ENCODE assay signal across 9 cellular contexts in genomic region chr4:184814686-184815045, GRCh38. TPM values are rescaled to one million over a fixed set of nuclear protein-coding genes. Genes with fewer than 3 reads are reported as not detected.
DNase-seq lines count a peak whose midpoint lies in the region; ATAC-seq and TF ChIP-seq lines count a peak whose summit lies in the region.
"Had no signal": no experiment of that assay in that cellular context is flagged by ENCODE, and none has a peak within 500 bp of the region (broad histone marks: within the 10 kb centered on the region; RNA-seq: fewer than 3 reads in every experiment).

No MANE protein-coding gene starts in this region.

- H3K9me3 Mint-ChIP-seq in activated naive CD8-positive, alpha-beta T cell treated with anti-CD3 and anti-CD28 coated beads, Interleukin-2, amount 10 ng/mL, durations not matched to agents 7 days and 5 days, result no peaks in the 10 kb centered on the region
- H3K9me3 Mint-ChIP-seq in activated naive CD8-positive, alpha-beta T cell treated with anti-CD3 and anti-CD28 coated beads for 36 hours, result no peaks in the 10 kb centered on the region
- H3K9me3 Mint-ChIP-seq in type B pancreatic cell, result no peaks in the 10 kb centered on the region

- peaks cover 40% of the 10 kb centered on the region for H3K4me1 Mint-ChIP-seq in activated naive CD8-positive, alpha-beta T cell treated with anti-CD3 and anti-CD28 coated beads, Interleukin-2, amount 10 ng/mL, durations not matched to agents 7 days and 5 days
- H3K4me1 Mint-ChIP-seq in activated naive CD8-positive, alpha-beta T cell treated with anti-CD3 and anti-CD28 coated beads for 36 hours, result peaks cover 46% of the 10 kb centered on the region
- peaks cover 36% of the 10 kb centered on the region for H3K4me1 Mint-ChIP-seq in type B pancreatic cell (ENCODE audit: unreplicated experiment)

- no peaks in the 10 kb centered on the region for H3K27me3 Mint-ChIP-seq in activated naive CD8-positive, alpha-beta T cell treated with anti-CD3 and anti-CD28 coated beads, Interleukin-2, amount 10 ng/mL, durations not matched to agents 7 days and 5 days
- no peaks in the 10 kb centered on the region for H3K27me3 Mint-ChIP-seq in activated naive CD8-positive, alpha-beta T cell treated with anti-CD3 and anti-CD28 coated beads for 36 hours
- H3K27me3 Mint-ChIP-seq in type B pancreatic cell, result peaks cover 11% of the 10 kb centered on the region

- TF ChIP-seq CTCF in breast epithelium (IDR thresholded peaks at IDR 0.05) (no peak), mucosa of descending colon (IDR thresholded peaks at IDR 0.05) (no peak), type B pancreatic cell (conservative IDR thresholded peaks at IDR 0.05) (no peak), WERI-Rb-1 (IDR thresholded peaks at IDR 0.05; ENCODE audit: low read depth, low read length) (no peak)

- H3K27ac Mint-ChIP-seq in activated naive CD8-positive, alpha-beta T cell treated with anti-CD3 and anti-CD28 coated beads, Interleukin-2, amount 10 ng/mL, durations not matched to agents 7 days and 5 days, result peak overlapping the region; percentile 31
- H3K27ac Mint-ChIP-seq in activated naive CD8-positive, alpha-beta T cell treated with anti-CD3 and anti-CD28 coated beads for 36 hours, result no peak overlapping the region
- peak overlapping the region; percentile 88 for H3K27ac Mint-ChIP-seq in type B pancreatic cell

- peaks cover 7 to 15% of the 10 kb centered on the region in 2 donors for H3K4me1 ChIP-seq in breast epithelium
- H3K4me1 ChIP-seq in mucosa of descending colon (ENCODE audit: low read depth), result peaks cover 17% of the 10 kb centered on the region

- H3K27ac ChIP-seq in breast epithelium, result peak overlapping the region; percentile 81 to 90
- no peak overlapping the region for H3K27ac ChIP-seq in WERI-Rb-1

- ATAC-seq in activated naive CD8-positive, alpha-beta T cell treated with anti-CD3 and anti-CD28 coated beads, Interleukin-2, amount 10 ng/mL, durations not matched to agents 7 days and 5 days (ENCODE audit: low read depth), result no peak
- peak; percentile 6 for ATAC-seq in mucosa of descending colon

- peaks cover 2% of the 10 kb centered on the region for H3K36me3 Mint-ChIP-seq in activated naive CD8-positive, alpha-beta T cell treated with anti-CD3 and anti-CD28 coated beads, Interleukin-2, amount 10 ng/mL, durations not matched to agents 7 days and 5 days
- peaks cover 2% of the 10 kb centered on the region for H3K36me3 Mint-ChIP-seq in activated naive CD8-positive, alpha-beta T cell treated with anti-CD3 and anti-CD28 coated beads for 36 hours
- no peaks in the 10 kb centered on the region for H3K36me3 Mint-ChIP-seq in type B pancreatic cell

- H3K9me3 ChIP-seq in breast epithelium, result no peaks in the 10 kb centered on the region
- H3K9me3 ChIP-seq in mucosa of descending colon, result no peaks in the 10 kb centered on the region
- H3K9me3 ChIP-seq in WERI-Rb-1 (ENCODE audit: severe bottlenecking), result no peaks in the 10 kb centered on the region

- no peak for TF ChIP-seq POLR2A in breast epithelium (IDR thresholded peaks at IDR 0.05)

- POLR2A ChIA-PET in activated naive CD8-positive, alpha-beta T cell treated with anti-CD3 and anti-CD28 coated beads, Interleukin-2, amount 10 ng/mL, durations not matched to agents 7 days and 5 days (lab: Charles Lee), result no interaction called here

- no peak overlapping the region for H3K4me3 Mint-ChIP-seq in activated naive CD8-positive, alpha-beta T cell treated with anti-CD3 and anti-CD28 coated beads, Interleukin-2, amount 10 ng/mL, durations not matched to agents 7 days and 5 days
- H3K4me3 Mint-ChIP-seq in activated naive CD8-positive, alpha-beta T cell treated with anti-CD3 and anti-CD28 coated beads for 36 hours, result no peak overlapping the region
- H3K4me3 Mint-ChIP-seq in type B pancreatic cell, result peak overlapping the region; percentile 77

- peak overlapping the region in 2 of 3 donors; percentile 24 to 47 for H3K4me3 ChIP-seq in breast epithelium
- peak overlapping the region; percentile 0 for H3K4me3 ChIP-seq in mucosa of descending colon
- no peak overlapping the region for H3K4me3 ChIP-seq in WERI-Rb-1 (ENCODE audit: low read depth, low read length)

- H3K27me3 ChIP-seq in breast epithelium (no peaks in the 10 kb centered on the region), WERI-Rb-1 (ENCODE audit: insufficient read depth, low read depth, severe bottlenecking) (no peaks in the 10 kb centered on the region)

- no peaks in the 10 kb centered on the region for H3K36me3 ChIP-seq in breast epithelium
- H3K36me3 ChIP-seq in mucosa of descending colon (ENCODE audit: low read depth), result no peaks in the 10 kb centered on the region
- H3K36me3 ChIP-seq in WERI-Rb-1, result no peaks in the 10 kb centered on the region

- intact Hi-C loops in breast epithelium (cut with DNase I; ENCODE audit: low total_unique reads), result loop anchor here (10.0 kb wide), 1 partner anchor 70 kb away; no protein-coding TSS in a partner anchor
- intact Hi-C loops in mucosa of descending colon (cut with DNase I, micrococcal nuclease), result no loop called here

- DNase-seq in activated naive CD8-positive, alpha-beta T cell treated with anti-CD3 and anti-CD28 coated beads, Interleukin-2, amount 10 ng/mL, durations not matched to agents 7 days and 5 days, result no peak
- DNase-seq in activated naive CD8-positive, alpha-beta T cell treated with anti-CD3 and anti-CD28 coated beads for 36 hours, result no peak
- DNase-seq in breast epithelium (ENCODE audit: low spot score in 2 of 2), result no peak
- DNase-seq in mucosa of descending colon, result no peak
- no peak for DNase-seq in type B pancreatic cell (ENCODE audit: extremely low spot score, unreplicated experiment)
- no peak for DNase-seq in NCI-H82 treated with DMSO at 0.1 percent for 48 hours (lab: John Stamatoyannopoulos, UW; ENCODE audit: unreplicated experiment)
- no peak for DNase-seq in activated CD8-positive, alpha-beta memory T cell treated with anti-CD3 and anti-CD28 coated beads, Interleukin-2, amount 50 U/mL, for 48 hours
- no peak for DNase-seq in WERI-Rb-1
- DNase-seq: activated CD4-positive, alpha-beta T cell treated with anti-CD3 and anti-CD28 coated beads, Interleukin-2, amount 50 U/mL, for 48 hours had no signal

RNA-seq across cellular contexts. Expression of gene ACSL1, which starts 11.1 kb away (rescaled TPM):
- total RNA-seq in activated naive CD8-positive, alpha-beta T cell treated with anti-CD3 and anti-CD28 coated beads, Interleukin-2, amount 10 ng/mL, durations not matched to agents 7 days and 5 days, result 10 to 100 TPM; 10.9 to 12.4 TPM
- total RNA-seq in activated naive CD8-positive, alpha-beta T cell treated with anti-CD3 and anti-CD28 coated beads for 36 hours, result 10 to 100 TPM; 15.0 to 15.9 TPM
- total RNA-seq in breast epithelium, result 100 to 1,000 TPM; 167 to 797 (median 254) TPM
- total RNA-seq in mucosa of descending colon, result 10 to 100 TPM; 37.4 to 51.4 (median 39.0) TPM
- total RNA-seq in type B pancreatic cell (ENCODE audit: low replicate concordance), result 89.0 and 156 TPM in 2 replicates
